ENCODE assay signal across 18 cellular contexts in genomic region chr7:33192695-33193291, GRCh38.
"Had no signal": no experiment of that assay in that cellular context is flagged by ENCODE, and none has a peak within 500 bp of the region (broad histone marks: within the 10 kb centered on the region; RNA-seq: fewer than 3 reads in every experiment).

No MANE protein-coding gene starts in this region.

- H3K9me3 Mint-ChIP-seq: activated T-helper 1 cell treated with anti-CD3 and anti-CD28 coated beads, Interleukin-12 subunit alpha, Interleukin-12 subunit beta, Interleukin-2, Interleukin-4 antibody, amounts not matched to agents 30 ng/mL and 10 ng/mL and 1 ng/mL, durations not matched to agents 14 hours and 24 hours and 36 hours; natural killer cell had no signal

- H3K27ac ChIP-seq: body of pancreas, spleen, WERI-Rb-1 had no signal

- H3K27me3 Mint-ChIP-seq: activated naive CD8-positive, alpha-beta T cell had no signal

- H3K36me3 Mint-ChIP-seq: natural killer cell had no signal

- ATAC-seq: body of pancreas; left cardiac atrium; natural killer cell; stimulated activated naive CD8-positive, alpha-beta T cell treated with anti-CD3 and anti-CD28 coated beads, Interleukin-15, Interleukin-2, amounts not matched to agents 100 U/mL and 50 U/mL, for 24 hours had no signal

- H3K27ac Mint-ChIP-seq: activated naive CD8-positive, alpha-beta T cell; activated T-helper 1 cell treated with anti-CD3 and anti-CD28 coated beads, Interleukin-12 subunit alpha, Interleukin-12 subunit beta, Interleukin-2, Interleukin-4 antibody, amounts not matched to agents 30 ng/mL and 10 ng/mL and 1 ng/mL, durations not matched to agents 14 hours and 24 hours and 36 hours; natural killer cell had no signal

- H3K9me3 ChIP-seq: body of pancreas, spleen had no signal

- H3K27me3 ChIP-seq: body of pancreas, spleen had no signal

- DNase-seq: activated CD4-positive, alpha-beta T cell treated with anti-CD3 and anti-CD28 coated beads, Interleukin-2, amount 50 U/mL, for 48 hours; activated T-cell treated with anti-CD3 and anti-CD28 coated beads for 4 hours; amniotic stem cell; body of pancreas; foreskin melanocyte; glutamatergic neuron; hippocampal formation; left cardiac atrium; natural killer cell; posterior cingulate gyrus; spleen; stimulated activated naive CD8-positive, alpha-beta T cell treated with anti-CD3 and anti-CD28 coated beads, Interleukin-15, Interleukin-2, amounts not matched to agents 100 U/mL and 50 U/mL, for 24 hours; substantia nigra; T-helper 2 cell; trophoblast cell; WERI-Rb-1 had no signal

- H3K36me3 ChIP-seq: spleen, WERI-Rb-1 had no signal

- H3K4me3 Mint-ChIP-seq: activated naive CD8-positive, alpha-beta T cell; activated T-helper 1 cell treated with anti-CD3 and anti-CD28 coated beads, Interleukin-12 subunit alpha, Interleukin-12 subunit beta, Interleukin-2, Interleukin-4 antibody, amounts not matched to agents 30 ng/mL and 10 ng/mL and 1 ng/mL, durations not matched to agents 14 hours and 24 hours and 36 hours; natural killer cell had no signal

- H3K4me3 ChIP-seq: body of pancreas, spleen had no signal
